In genomic region chr3:47159820-47160219, GRCh38 we compare ENCODE assay signal across 1 cellular context.
TF ChIP-seq lines count a peak whose summit lies in the region.

No MANE protein-coding gene starts in this region.

TF ChIP-seq in SK-N-SH, 30 proteins besides CTCF, POLR2A, EP300 and RAD21 (continued from another document):
- TF ChIP-seq SMC3 (IDR thresholded peaks at IDR 0.05; ENCODE audit: low read depth, low read length) (no peak), TAF1 (IDR thresholded peaks at IDR 0.05; ENCODE audit: borderline replicate concordance, low read depth, low read length) (no peak), POLR2AphosphoS5 (IDR thresholded peaks at IDR 0.05; ENCODE audit: low read depth, low read length) (no peak), YY1 (IDR thresholded peaks at IDR 0.05; ENCODE audit: low read depth) (no peak), FOXM1 (IDR thresholded peaks at IDR 0.05; ENCODE audit: low read depth) (no peak), JUND (IDR thresholded peaks at IDR 0.05) (no peak), MAX (IDR thresholded peaks at IDR 0.05; ENCODE audit: low read depth) (no peak), PBX3 (IDR thresholded peaks at IDR 0.05) (no peak), ELF1 (IDR thresholded peaks at IDR 0.05) (no peak), TEAD4 (IDR thresholded peaks at IDR 0.05; ENCODE audit: borderline replicate concordance, insufficient read depth) (no peak), SIN3A (IDR thresholded peaks at IDR 0.05; ENCODE audit: borderline replicate concordance, low read depth, low read length) (no peak), GATA2 (CRISPR knock-in tag; IDR thresholded peaks at IDR 0.05) (no peak), GABPA (IDR thresholded peaks at IDR 0.05; ENCODE audit: low read depth) (no peak), NFIC (IDR thresholded peaks at IDR 0.05; ENCODE audit: borderline replicate concordance) (no peak), TCF12 (IDR thresholded peaks at IDR 0.05) (no peak), RCOR1 (IDR thresholded peaks at IDR 0.05; ENCODE audit: low read length) (no peak), RFX5 (IDR thresholded peaks at IDR 0.05; ENCODE audit: low read length) (no peak), CHD2 (IDR thresholded peaks at IDR 0.05; ENCODE audit: low read length, partially characterized antibody) (no peak)
